1 cellular context compared by ENCODE assay signal in genomic region chr11:69157156-69157821, GRCh38.
TF ChIP-seq lines count a peak whose summit lies in the region.

No MANE protein-coding gene starts in this region.

TF ChIP-seq in HepG2, 621 proteins besides CTCF, POLR2A, EP300 and RAD21 (continued from another document and continues in another):
- no peak for TF ChIP-seq AHDC1 (CRISPR knock-in tag; IDR thresholded peaks at IDR 0.05; ENCODE audit: borderline replicate concordance)
- TF ChIP-seq NR2F1 (CRISPR knock-in tag; IDR thresholded peaks at IDR 0.05): no peak
- no peak for TF ChIP-seq ATAD3A (CRISPR knock-in tag; IDR thresholded peaks at IDR 0.05)
- TF ChIP-seq HNRNPL (IDR thresholded peaks at IDR 0.05; ENCODE audit: low read depth, low read length): peak; percentile 98
- no peak for TF ChIP-seq NR2C2 (CRISPR knock-in tag; IDR thresholded peaks at IDR 0.05; ENCODE audit: borderline replicate concordance)
- TF ChIP-seq ZNF773 (CRISPR knock-in tag; IDR thresholded peaks at IDR 0.05; ENCODE audit: borderline replicate concordance): no peak
- 0 out of 2 replicates have a peak, but pooled peaks have one; percentile 19 for TF ChIP-seq ZNF264 (CRISPR knock-in tag; IDR thresholded peaks at IDR 0.05)
- no peak for TF ChIP-seq TBP (CRISPR knock-in tag; IDR thresholded peaks at IDR 0.05)
- no peak for TF ChIP-seq ZNF549 (CRISPR knock-in tag; IDR thresholded peaks at IDR 0.05)
- TF ChIP-seq GZF1 (CRISPR knock-in tag; IDR thresholded peaks at IDR 0.05): no peak; the same call in 1 of the 2 replicates
- TF ChIP-seq RARA (CRISPR knock-in tag; IDR thresholded peaks at IDR 0.05): peak; percentile 57
- no peak for TF ChIP-seq SIX1 (CRISPR knock-in tag; IDR thresholded peaks at IDR 0.05; ENCODE audit: borderline replicate concordance)
- TF ChIP-seq ZNF138 (CRISPR knock-in tag; IDR thresholded peaks at IDR 0.05; ENCODE audit: low read depth): no peak
- no peak for TF ChIP-seq ZNF660 (CRISPR knock-in tag; IDR thresholded peaks at IDR 0.05; ENCODE audit: borderline replicate concordance, low read depth)
- no peak for TF ChIP-seq ZNF512B (CRISPR knock-in tag; IDR thresholded peaks at IDR 0.05; ENCODE audit: borderline replicate concordance)
- TF ChIP-seq ZNF326 (CRISPR knock-in tag; IDR thresholded peaks at IDR 0.05; ENCODE audit: borderline replicate concordance): no peak
- TF ChIP-seq ZNF20 (CRISPR knock-in tag; IDR thresholded peaks at IDR 0.05): no peak
- no peak for TF ChIP-seq LRRFIP1 (CRISPR knock-in tag; conservative IDR thresholded peaks at IDR 0.05)
- no peak for TF ChIP-seq MED8 (CRISPR knock-in tag; IDR thresholded peaks at IDR 0.05; ENCODE audit: insufficient replicate concordance)
- TF ChIP-seq PATZ1 (CRISPR knock-in tag; IDR thresholded peaks at IDR 0.05): peak; percentile 97
- TF ChIP-seq FOXP4 (CRISPR knock-in tag; IDR thresholded peaks at IDR 0.05): peak; percentile 63
- no peak for TF ChIP-seq JDP2 (CRISPR knock-in tag; IDR thresholded peaks at IDR 0.05; ENCODE audit: borderline replicate concordance)
- no peak for TF ChIP-seq MNT (IDR thresholded peaks at IDR 0.05)
- no peak for TF ChIP-seq TGIF2 (CRISPR knock-in tag; IDR thresholded peaks at IDR 0.05)
- TF ChIP-seq ZNF143 (CRISPR knock-in tag; IDR thresholded peaks at IDR 0.05): no peak; the same call in 1 of the 2 replicates
- no peak; the same call in 1 of the 2 replicates for TF ChIP-seq RERE (CRISPR knock-in tag; IDR thresholded peaks at IDR 0.05; ENCODE audit: low read depth)
- no peak for TF ChIP-seq NPAS2 (CRISPR knock-in tag; IDR thresholded peaks at IDR 0.05; ENCODE audit: borderline replicate concordance)
- TF ChIP-seq ZC3H13 (CRISPR knock-in tag; IDR thresholded peaks at IDR 0.05): no peak
